15 cellular contexts compared by ENCODE assay signal in the genomic region with DNA sequence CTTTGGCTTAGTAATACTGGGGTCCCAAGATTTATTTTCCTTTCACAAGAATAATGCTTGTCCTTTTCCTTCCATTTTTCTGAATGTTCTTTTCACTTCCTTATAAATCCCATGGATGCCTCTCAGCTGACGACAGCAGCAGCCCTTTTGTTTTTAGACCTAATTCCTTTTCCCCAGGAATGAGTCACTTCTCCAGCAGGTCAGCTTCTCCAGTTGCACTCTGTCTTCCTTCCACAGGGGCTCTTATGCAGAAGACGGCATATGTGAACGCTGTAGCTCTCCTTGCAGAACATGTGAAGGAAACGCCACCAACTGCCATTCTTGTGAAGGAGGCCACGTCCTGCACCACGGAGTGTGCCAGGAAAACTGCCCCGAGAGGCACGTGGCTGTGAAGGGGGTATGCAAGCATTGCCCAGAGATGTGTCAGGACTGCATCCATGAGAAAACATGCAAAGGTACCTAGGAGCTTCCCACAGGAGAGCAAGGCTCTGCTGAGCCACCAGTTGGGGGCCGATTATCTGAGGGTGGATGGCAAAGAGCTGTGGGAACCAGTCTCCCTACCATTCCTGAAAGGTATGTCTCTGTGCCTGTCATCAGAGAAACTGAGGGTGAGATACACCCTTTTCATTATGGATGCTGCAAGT.
DNase-seq lines count a peak whose midpoint lies in the region; FAIRE-seq and TF ChIP-seq lines count a peak whose summit lies in the region.
"Had no signal": no experiment of that assay in that cellular context is flagged by ENCODE, and none has a peak within 500 bp of the region (broad histone marks: within the 10 kb centered on the region; RNA-seq: fewer than 3 reads in every experiment).

No MANE protein-coding gene starts in this region.

- CTCF ChIA-PET in activated naive CD4-positive, alpha-beta T cell treated with anti-CD3 and anti-CD28 coated beads, Interleukin-2, amount 10 ng/mL, durations not matched to agents 7 days and 5 days (lab: Charles Lee): no interaction called here

- DNase-seq in ELR (ENCODE audit: low read depth) (peak; percentile 54), SJSA1 (ENCODE audit: low read depth in 1 of 2, low spot score in 2 of 2) (peak; percentile 67 to 74), fibroblast of the aortic adventitia (ENCODE audit: low read depth) (peak; percentile 56), renal cortical epithelial cell (ENCODE audit: low read depth) (peak; percentile 77), kidney (no peak), sigmoid colon (no peak)
- DNase-seq in activated naive CD4-positive, alpha-beta T cell treated with anti-CD3 and anti-CD28 coated beads, Interleukin-2, amount 10 ng/mL, durations not matched to agents 7 days and 5 days: no peak
- DNase-seq in activated naive CD4-positive, alpha-beta T cell treated with Interleukin-2 at 50 U/mL for 16 hours: no peak
- DNase-seq: activated T-cell treated with anti-CD3 and anti-CD28 coated beads for 4 hours; CD8-positive, alpha-beta memory T cell; GOT3; NCI-H2081 had no signal

- H3K27ac ChIP-seq in SJSA1 (peak overlapping the region; percentile 94), kidney (ENCODE audit: low read depth in 2 of 2, low read length in 2 of 2) (no peak overlapping the region), sigmoid colon (no peak overlapping the region)
- H3K27ac ChIP-seq: esophagus muscularis mucosa, neutrophil had no signal

- H3K4me3 ChIP-seq in SJSA1 (no peak overlapping the region), fibroblast of the aortic adventitia (ENCODE audit: low read depth, low read length) (no peak overlapping the region), kidney (ENCODE audit: low read length in 2 of 2) (no peak overlapping the region), sigmoid colon (no peak overlapping the region)
- H3K4me3 ChIP-seq: esophagus muscularis mucosa had no signal

- TF ChIP-seq CTCF in fibroblast of the aortic adventitia (IDR thresholded peaks at IDR 0.05; ENCODE audit: insufficient read depth, low read length) (peak; percentile 5), kidney (IDR thresholded peaks at IDR 0.05; ENCODE audit: borderline replicate concordance, extremely low read depth, insufficient read depth) (no peak), sigmoid colon (IDR thresholded peaks at IDR 0.05) (no peak)

- H3K9me3 ChIP-seq in SJSA1 (replicated peaks): no peaks in the 10 kb centered on the region
- no peaks in the 10 kb centered on the region for H3K9me3 ChIP-seq in kidney (ENCODE audit: control insufficient read depth in 1 of 2, low read length in 2 of 2)
- H3K9me3 ChIP-seq in sigmoid colon: no peaks in the 10 kb centered on the region
- H3K9me3 ChIP-seq: esophagus muscularis mucosa, neutrophil had no signal

- no peak for TF ChIP-seq POLR2A in sigmoid colon (IDR thresholded peaks at IDR 0.05)

- peaks cover 30% of the 10 kb centered on the region for H3K4me1 ChIP-seq in SJSA1 (replicated peaks)
- no peaks in the 10 kb centered on the region for H3K4me1 ChIP-seq in kidney (ENCODE audit: control insufficient read depth in 1 of 2, insufficient read depth in 1 of 2, low read depth in 1 of 2, low read length in 2 of 2)
- no peaks in the 10 kb centered on the region for H3K4me1 ChIP-seq in sigmoid colon
- H3K4me1 ChIP-seq: esophagus muscularis mucosa had no signal

- no peak overlapping the region for H3K27ac Mint-ChIP-seq in activated naive CD4-positive, alpha-beta T cell treated with anti-CD3 and anti-CD28 coated beads, Interleukin-2, amount 10 ng/mL, durations not matched to agents 7 days and 5 days
- H3K27ac Mint-ChIP-seq: CD8-positive, alpha-beta memory T cell had no signal

- no peak overlapping the region for H3K4me3 Mint-ChIP-seq in activated naive CD4-positive, alpha-beta T cell treated with anti-CD3 and anti-CD28 coated beads, Interleukin-2, amount 10 ng/mL, durations not matched to agents 7 days and 5 days
- H3K4me3 Mint-ChIP-seq: CD8-positive, alpha-beta memory T cell had no signal

- intact Hi-C loops in kidney (cut with DNase I) (no loop called here), sigmoid colon (cut with DNase I) (no loop called here)

- no peak for FAIRE-seq in kidney (lab: Jason Lieb, UNC)
- FAIRE-seq: TTC549 had no signal

- H3K36me3 Mint-ChIP-seq in activated naive CD4-positive, alpha-beta T cell treated with anti-CD3 and anti-CD28 coated beads, Interleukin-2, amount 10 ng/mL, durations not matched to agents 7 days and 5 days: no peaks in the 10 kb centered on the region
- H3K36me3 Mint-ChIP-seq: CD8-positive, alpha-beta memory T cell had no signal

- H3K36me3 ChIP-seq in SJSA1 (no peaks in the 10 kb centered on the region), kidney (ENCODE audit: control insufficient read depth in 1 of 2, insufficient read depth in 2 of 2, low read length in 2 of 2) (no peaks in the 10 kb centered on the region), sigmoid colon (no peaks in the 10 kb centered on the region)
- H3K36me3 ChIP-seq: esophagus muscularis mucosa, neutrophil had no signal

- H3K9ac ChIP-seq in kidney (ENCODE audit: low read length in 2 of 2): no peak overlapping the region

- no peaks in the 10 kb centered on the region for H3K4me1 Mint-ChIP-seq in activated naive CD4-positive, alpha-beta T cell treated with anti-CD3 and anti-CD28 coated beads, Interleukin-2, amount 10 ng/mL, durations not matched to agents 7 days and 5 days
- H3K4me1 Mint-ChIP-seq: CD8-positive, alpha-beta memory T cell had no signal

- peaks cover 6% of the 10 kb centered on the region for H3K27me3 Mint-ChIP-seq in activated naive CD4-positive, alpha-beta T cell treated with anti-CD3 and anti-CD28 coated beads, Interleukin-2, amount 10 ng/mL, durations not matched to agents 7 days and 5 days

- 70 to 90% methylated on average over 9 of the region's 9 CpGs for whole genome bisulfite sequencing in sigmoid colon, 2 donors

- H3K27me3 ChIP-seq in SJSA1 (replicated peaks): no peaks in the 10 kb centered on the region
- H3K27me3 ChIP-seq in sigmoid colon: no peaks in the 10 kb centered on the region
- H3K27me3 ChIP-seq: esophagus muscularis mucosa, neutrophil had no signal

- TF ChIP-seq EP300 in sigmoid colon (IDR thresholded peaks at IDR 0.05): no peak

- H3K9me3 Mint-ChIP-seq in activated naive CD4-positive, alpha-beta T cell treated with anti-CD3 and anti-CD28 coated beads, Interleukin-2, amount 10 ng/mL, durations not matched to agents 7 days and 5 days: no peaks in the 10 kb centered on the region
- H3K9me3 Mint-ChIP-seq: CD8-positive, alpha-beta memory T cell had no signal

Comparison
In these comparisons a context has a peak if more than half of its experiments do, and no peak if none do; other contexts are left out.
1. DNase-seq: peak in ELR (single experiment), SJSA1 (2 of 2), fibroblast of the aortic adventitia (single experiment) and renal cortical epithelial cell (single experiment); none in activated naive CD4-positive, alpha-beta T cell treated with anti-CD3 and anti-CD28 coated beads, Interleukin-2, amount 10 ng/mL, durations not matched to agents 7 days and 5 days (single experiment), kidney (single experiment), activated naive CD4-positive, alpha-beta T cell treated with Interleukin-2 at 50 U/mL for 16 hours (single experiment) and sigmoid colon (single experiment).